8 cellular contexts compared by ENCODE assay signal in genomic region chr12:55931780-55932545, GRCh38. TPM values are rescaled to one million over a fixed set of nuclear protein-coding genes. Genes with fewer than 3 reads are reported as not detected.
A peak's percentile ranks its signal among the peaks of the same experiment; 100 is the strongest.
DNase-seq lines count a peak whose midpoint lies in the region; ATAC-seq and TF ChIP-seq lines count a peak whose summit lies in the region.

No MANE protein-coding gene starts in this region.

- ATAC-seq in thoracic aorta (ENCODE audit: insufficient number of reproducible peaks, low FRiP score, low read depth) = no peak

- DNase-seq in HK-2 (ENCODE audit: unreplicated experiment) = peak; percentile 38
- peak; percentile 33 to 49 for DNase-seq in activated CD4-positive, alpha-beta T cell treated with anti-CD3 and anti-CD28 coated beads, Interleukin-2, amount 50 U/mL, for 48 hours
- DNase-seq in epithelial cell of esophagus (ENCODE audit: low read depth) = peak; percentile 67
- peak; percentile 92 for DNase-seq in mesenteric fat pad (ENCODE audit: low spot score)
- no peak for DNase-seq in thoracic aorta (ENCODE audit: low spot score)
- DNase-seq in GOT3 (lab: John Stamatoyannopoulos, UW) = no peak
- DNase-seq in MV-4-11 (lab: John Stamatoyannopoulos, UW) = no peak

- H3K9me3 ChIP-seq in thoracic aorta = no peaks in the 10 kb centered on the region

- TF ChIP-seq CTCF in C4-2B (conservative IDR thresholded peaks at IDR 0.05) = no peak
- no peak for TF ChIP-seq CTCF in epithelial cell of esophagus (IDR thresholded peaks at IDR 0.05; ENCODE audit: insufficient read depth, low read depth, low read length, missing control alignments)
- TF ChIP-seq CTCF in thoracic aorta (IDR thresholded peaks at IDR 0.05) = no peak

- peaks cover 19 to 53% of the 10 kb centered on the region in 2 donors for H3K4me1 ChIP-seq in thoracic aorta (ENCODE audit: control insufficient read depth in 1 of 2, low read depth in 2 of 2)

- H3K36me3 ChIP-seq in thoracic aorta = no peaks in the 10 kb centered on the region

- no peaks in the 10 kb centered on the region for H3K27me3 ChIP-seq in thoracic aorta (replicated peaks; ENCODE audit: insufficient read depth)

- H3K4me3 ChIP-seq in epithelial cell of esophagus (ENCODE audit: low read length) (peak overlapping the region; percentile 92), thoracic aorta (peak overlapping the region; percentile 80)

- peak overlapping the region; percentile 45 for H3K27ac ChIP-seq in C4-2B
- H3K27ac ChIP-seq in thoracic aorta = peak overlapping the region; percentile 80 to 92

RNA-seq across cellular contexts. Expression of gene DGKA, which starts 1.0 kb away (rescaled TPM):
- total RNA-seq in mesenteric fat pad (32.4 TPM), thoracic aorta (100 to 1,000 TPM in 1 of 2 donors, 10 to 100 TPM in 1; 72.8 to 104 TPM)

RNA-seq across cellular contexts. Expression of gene PYM1, which starts 4.3 kb away (rescaled TPM):
- total RNA-seq in mesenteric fat pad (30.5 TPM), thoracic aorta (10 to 100 TPM; 19.0 to 31.6 TPM)

RNA-seq across cellular contexts. Expression of gene PMEL, which starts 33.9 kb away (rescaled TPM):
- total RNA-seq in mesenteric fat pad = 0.64 TPM
- under 1 TPM in 1 of 2 donors, not detected in 1; 0.99 TPM for total RNA-seq in thoracic aorta

RNA-seq across cellular contexts. Expression of gene CDK2, which starts 34.7 kb away (rescaled TPM):
- total RNA-seq in mesenteric fat pad = 21.4 TPM
- total RNA-seq in thoracic aorta = 10 to 100 TPM; 18.0 to 32.5 TPM

RNA-seq across cellular contexts. Expression of gene RAB5B, which starts 41.9 kb away (rescaled TPM):
- total RNA-seq in mesenteric fat pad (88.2 TPM), thoracic aorta (10 to 100 TPM; 70.3 to 89.2 TPM)

Comparison
In these comparisons a context has a peak if more than half of its experiments do, and no peak if none do; other contexts are left out.
1. DNase-seq: peak in HK-2 (single experiment), activated CD4-positive, alpha-beta T cell treated with anti-CD3 and anti-CD28 coated beads, Interleukin-2, amount 50 U/mL, for 48 hours (2 of 2), epithelial cell of esophagus (single experiment) and mesenteric fat pad (single experiment); none in thoracic aorta (single experiment), GOT3 (single experiment) and MV-4-11 (single experiment).